In genomic region chr2:48844418-48845155, GRCh38 we compare ENCODE assay signal across 17 cellular contexts.
DNase-seq lines count a peak whose midpoint lies in the region; ATAC-seq and TF ChIP-seq lines count a peak whose summit lies in the region.
"Had no signal": no experiment of that assay in that cellular context is flagged by ENCODE, and none has a peak within 500 bp of the region (broad histone marks: within the 10 kb centered on the region; RNA-seq: fewer than 3 reads in every experiment).

No MANE protein-coding gene starts in this region.

- no peak for TF ChIP-seq CTCF in cardiac fibroblast (IDR thresholded peaks at IDR 0.05; ENCODE audit: low read depth, low read length)
- TF ChIP-seq CTCF in retinal pigment epithelial cell (conservative IDR thresholded peaks at IDR 0.05; ENCODE audit: low read depth, low read length): no peak

- DNase-seq in NCI-H2227 treated with DMSO at 0.1 percent for 48 hours (lab: John Stamatoyannopoulos, UW) (peak; percentile 21), NCI-H2227 (lab: John Stamatoyannopoulos, UW; ENCODE audit: unreplicated experiment) (no peak), MV-4-11 (lab: John Stamatoyannopoulos, UW) (peak; percentile 21), cardiac fibroblast (ENCODE audit: low read depth in 2 of 2) (peak; percentile 29 to 62), retinal pigment epithelial cell (ENCODE audit: low read depth) (peak; percentile 61), DMS79 treated with DMSO at 0.1 percent for 48 hours (lab: John Stamatoyannopoulos, UW) (no peak)
- DNase-seq: activated CD4-positive, alpha-beta T cell treated with anti-CD3 and anti-CD28 coated beads, Interleukin-2, amount 50 U/mL, for 4 hours; activated naive CD4-positive, alpha-beta T cell treated with anti-CD3 and anti-CD28 coated beads, Interleukin-2, amount 10 ng/mL, durations not matched to agents 7 days and 5 days; endodermal cell; NCI-H187; NCI-H524; stimulated activated CD4-positive, alpha-beta T cell treated with anti-CD3 and anti-CD28 coated beads, Interleukin-2, amount 100 ng/mL, for 24 hours; stomach had no signal

- H3K4me3 ChIP-seq in cardiac fibroblast (replicated peaks in 1 of 2; ENCODE audit: low read depth in 2 of 2, low read length in 2 of 2) (no peak overlapping the region), retinal pigment epithelial cell (ENCODE audit: low read length) (no peak overlapping the region)
- H3K4me3 ChIP-seq: stomach had no signal

- no peak for ATAC-seq in HG02610 (IDR thresholded peaks at IDR 0.05; ENCODE audit: unreplicated experiment)
- ATAC-seq in HG03432 (IDR thresholded peaks at IDR 0.05; ENCODE audit: unreplicated experiment): no peak
- ATAC-seq: HCT116, sciatic nerve had no signal

Comparison
In these comparisons a context has a peak if more than half of its experiments do, and no peak if none do; other contexts are left out.
1. DNase-seq: peak in NCI-H2227 treated with DMSO at 0.1 percent for 48 hours (single experiment), MV-4-11 (single experiment), cardiac fibroblast (2 of 2) and retinal pigment epithelial cell (single experiment); none in NCI-H2227 (single experiment) and DMS79 treated with DMSO at 0.1 percent for 48 hours (single experiment).